ENCODE assay signal across 8 cellular contexts in the genomic region with DNA sequence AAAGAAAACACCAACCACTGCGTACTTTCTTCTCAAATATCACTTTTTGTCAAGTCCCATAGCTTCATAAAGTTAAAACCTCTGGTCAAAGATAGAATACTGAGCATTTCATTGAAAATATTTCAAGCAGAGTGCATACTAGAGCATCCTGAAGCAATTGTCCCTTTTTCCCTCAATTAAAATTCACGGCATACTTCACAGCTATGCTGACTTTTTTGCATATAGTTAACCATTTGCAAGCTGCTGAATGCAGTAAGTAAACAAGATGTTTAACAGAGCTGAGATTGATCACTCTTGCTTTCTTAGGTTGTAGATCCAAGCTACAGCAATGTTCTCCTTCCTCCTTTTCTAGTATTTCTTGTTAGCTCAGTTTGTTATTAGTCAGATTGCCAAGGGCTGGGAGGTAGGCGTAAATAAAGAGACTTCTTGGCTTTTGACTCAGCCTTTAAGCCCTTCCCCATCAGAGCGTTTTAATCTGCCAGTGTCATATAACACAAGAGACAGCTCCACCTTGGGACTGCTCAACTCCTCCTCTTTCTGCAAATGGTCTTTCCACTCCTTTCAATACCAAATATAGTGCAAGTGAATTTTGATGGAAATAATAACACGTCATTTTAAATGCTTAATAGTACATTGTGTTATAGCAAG. TPM values are rescaled to one million over a fixed set of nuclear protein-coding genes. Genes with fewer than 3 reads are reported as not detected.
A peak's percentile ranks its signal among the peaks of the same experiment; 100 is the strongest.
DNase-seq lines count a peak whose midpoint lies in the region; ATAC-seq, FAIRE-seq and TF ChIP-seq lines count a peak whose summit lies in the region.

A gene with protein sequence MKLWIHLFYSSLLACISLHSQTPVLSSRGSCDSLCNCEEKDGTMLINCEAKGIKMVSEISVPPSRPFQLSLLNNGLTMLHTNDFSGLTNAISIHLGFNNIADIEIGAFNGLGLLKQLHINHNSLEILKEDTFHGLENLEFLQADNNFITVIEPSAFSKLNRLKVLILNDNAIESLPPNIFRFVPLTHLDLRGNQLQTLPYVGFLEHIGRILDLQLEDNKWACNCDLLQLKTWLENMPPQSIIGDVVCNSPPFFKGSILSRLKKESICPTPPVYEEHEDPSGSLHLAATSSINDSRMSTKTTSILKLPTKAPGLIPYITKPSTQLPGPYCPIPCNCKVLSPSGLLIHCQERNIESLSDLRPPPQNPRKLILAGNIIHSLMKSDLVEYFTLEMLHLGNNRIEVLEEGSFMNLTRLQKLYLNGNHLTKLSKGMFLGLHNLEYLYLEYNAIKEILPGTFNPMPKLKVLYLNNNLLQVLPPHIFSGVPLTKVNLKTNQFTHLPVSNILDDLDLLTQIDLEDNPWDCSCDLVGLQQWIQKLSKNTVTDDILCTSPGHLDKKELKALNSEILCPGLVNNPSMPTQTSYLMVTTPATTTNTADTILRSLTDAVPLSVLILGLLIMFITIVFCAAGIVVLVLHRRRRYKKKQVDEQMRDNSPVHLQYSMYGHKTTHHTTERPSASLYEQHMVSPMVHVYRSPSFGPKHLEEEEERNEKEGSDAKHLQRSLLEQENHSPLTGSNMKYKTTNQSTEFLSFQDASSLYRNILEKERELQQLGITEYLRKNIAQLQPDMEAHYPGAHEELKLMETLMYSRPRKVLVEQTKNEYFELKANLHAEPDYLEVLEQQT (minus strand): TSS at position 421 of the 648 bp plus-strand sequence. CDS start 2,911 bp downstream, outside the sequence.

- POLR2A ChIA-PET in A549 (lab: Yijun Ruan, JAX) = interaction anchor here (1.3 kb wide), 1 partner anchor 290 kb away, joined by 6 read pairs; no protein-coding TSS in a partner anchor

- H3K27me3 Mint-ChIP-seq in activated naive CD4-positive, alpha-beta T cell treated with anti-CD3 and anti-CD28 coated beads, Interleukin-2, amount 10 ng/mL, durations not matched to agents 7 days and 5 days = no peaks in the 10 kb centered on the region

- H3K4me1 ChIP-seq in A549 (peaks cover 11% of the 10 kb centered on the region; the same call in 1 of the 3 replicates), Karpas-422 (ENCODE audit: low read length) (peaks cover 37% of the 10 kb centered on the region), iPS DF 6.9 (ENCODE audit: control insufficient read depth, insufficient read depth, low read length) (peaks cover 1% of the 10 kb centered on the region; the same call in 1 of the 2 replicates)

- peak; percentile 41 to 60 for TF ChIP-seq RAD21 in A549 (conservative IDR thresholded peaks at IDR 0.05 in 1 of 2, IDR thresholded peaks at IDR 0.05 in 1 of 2)

- 3% methylated on average over 5 of the region's 5 CpGs for WGBS in A549 (ENCODE audit: missing lambda C conversion rate)
- WGBS in iPS DF 6.9 (ENCODE audit: insufficient coverage, insufficient read length) = no CpG with 5 or more reads among the region's 5 CpGs

- peak within 1 kb of the TSS; percentile 43 for H3K4me3 ChIP-seq in A549
- H3K4me3 ChIP-seq in Karpas-422 (ENCODE audit: low read length) = peak within 1 kb of the TSS; percentile 59
- no peak within 1 kb of the TSS for H3K4me3 ChIP-seq in iPS DF 6.9 (ENCODE audit: low read length)

- H3K9me3 Mint-ChIP-seq in activated naive CD4-positive, alpha-beta T cell treated with anti-CD3 and anti-CD28 coated beads, Interleukin-2, amount 10 ng/mL, durations not matched to agents 7 days and 5 days = no peaks in the 10 kb centered on the region

- no peaks in the 10 kb centered on the region; the same call in 1 of the 2 replicates for H3K79me2 ChIP-seq in Karpas-422 (ENCODE audit: low read length)

- peak within 1 kb of the TSS; percentile 73 for H3K4me2 ChIP-seq in A549
- H3K4me2 ChIP-seq in Karpas-422 (ENCODE audit: low read depth, low read length, poor library complexity, severe bottlenecking) = peak within 1 kb of the TSS; percentile 71

- TF ChIP-seq CTCF in A549 (IDR thresholded peaks at IDR 0.05) = peak; percentile 9; the same call in 1 of the 3 replicates

- H3K9me3 ChIP-seq in A549 (no peaks in the 10 kb centered on the region), Karpas-422 (ENCODE audit: low read length) (no peaks in the 10 kb centered on the region), iPS DF 6.9 (ENCODE audit: control insufficient read depth, insufficient read depth, low read length) (no peaks in the 10 kb centered on the region)

- CTCF ChIA-PET in A549 (lab: Yijun Ruan, JAX) = interaction anchor here (0.7 to 1.0 kb wide), 3 partner anchors 9 to 870 kb away, joined by 3 to 4 read pairs (median 3); no protein-coding TSS in a partner anchor
- CTCF ChIA-PET in activated naive CD4-positive, alpha-beta T cell treated with anti-CD3 and anti-CD28 coated beads, Interleukin-2, amount 10 ng/mL, durations not matched to agents 7 days and 5 days (lab: Charles Lee) = no interaction called here

- TF ChIP-seq EP300 in A549 (IDR thresholded peaks at IDR 0.05) = no peak

- H3K27me3 ChIP-seq in Karpas-422 (ENCODE audit: low read length) = no peaks in the 10 kb centered on the region
- no peaks in the 10 kb centered on the region for H3K27me3 ChIP-seq in iPS DF 6.9 (ENCODE audit: control insufficient read depth, insufficient read depth, low read length)

- H3K36me3 ChIP-seq in Karpas-422 (ENCODE audit: insufficient read depth, low read length) (no peaks in the 10 kb centered on the region; the same call in 1 of the 2 replicates), iPS DF 6.9 (ENCODE audit: control insufficient read depth, insufficient read depth, low read length) (no peaks in the 10 kb centered on the region)

- H4K20me1 ChIP-seq in Karpas-422 (ENCODE audit: insufficient read depth, low read depth, low read length) = no peaks in the 10 kb centered on the region

- FAIRE-seq in A549 (lab: Jason Lieb, UNC) = no peak

- no peak within 1 kb of the TSS for H3K4me3 Mint-ChIP-seq in activated naive CD4-positive, alpha-beta T cell treated with anti-CD3 and anti-CD28 coated beads, Interleukin-2, amount 10 ng/mL, durations not matched to agents 7 days and 5 days

- H3K9ac ChIP-seq in Karpas-422 (ENCODE audit: low read length) = peak within 1 kb of the TSS; percentile 50

- no peaks in the 10 kb centered on the region for H3K4me1 Mint-ChIP-seq in activated naive CD4-positive, alpha-beta T cell treated with anti-CD3 and anti-CD28 coated beads, Interleukin-2, amount 10 ng/mL, durations not matched to agents 7 days and 5 days

- peak; percentile 1 to 81 for DNase-seq in A549 (ENCODE audit: low read depth in 1 of 2, low spot score in 1 of 2)
- DNase-seq in Karpas-422 = peak; percentile 78
- peak; percentile 4 for DNase-seq in SW480 (ENCODE audit: low spot score)
- peak; percentile 22 for DNase-seq in iPS DF 6.9 (ENCODE audit: low read depth, low spot score)
- no peak for DNase-seq in activated naive CD4-positive, alpha-beta T cell treated with anti-CD3 and anti-CD28 coated beads, Interleukin-2, amount 10 ng/mL, durations not matched to agents 7 days and 5 days
- DNase-seq in NCI-H2029 (lab: John Stamatoyannopoulos, UW) = no peak
- DNase-seq in NCI-H187 treated with DMSO at 0.1 percent for 48 hours (lab: John Stamatoyannopoulos, UW) = no peak

- H3K27ac ChIP-seq in A549 (peak within 1 kb of the TSS; percentile 48 to 54; a peak in 2 of 6 replicates), Karpas-422 (ENCODE audit: low read length) (0 out of 2 replicates have a peak within 1 kb of the TSS, but pooled peaks have one; percentile 17), iPS DF 6.9 (ENCODE audit: low read length) (no peak within 1 kb of the TSS)

- no peak for TF ChIP-seq POLR2A in A549 (IDR thresholded peaks at IDR 0.05; ENCODE audit: low read length)

- H3K9me2 ChIP-seq in Karpas-422 (replicated peaks; ENCODE audit: insufficient read depth, low read length) = no peaks in the 10 kb centered on the region

- no peaks in the 10 kb centered on the region for H3K36me3 Mint-ChIP-seq in activated naive CD4-positive, alpha-beta T cell treated with anti-CD3 and anti-CD28 coated beads, Interleukin-2, amount 10 ng/mL, durations not matched to agents 7 days and 5 days

- ATAC-seq in A549 (peak; percentile 98 to 99), HG03442 (IDR thresholded peaks at IDR 0.05; ENCODE audit: unreplicated experiment) (no peak)

- H2AFZ ChIP-seq in Karpas-422 (ENCODE audit: low read length) = peak within 1 kb of the TSS; percentile 86

- H3K27ac Mint-ChIP-seq in activated naive CD4-positive, alpha-beta T cell treated with anti-CD3 and anti-CD28 coated beads, Interleukin-2, amount 10 ng/mL, durations not matched to agents 7 days and 5 days = no peak within 1 kb of the TSS

TF ChIP-seq in A549, 52 proteins besides CTCF, POLR2A, EP300 and RAD21:
- TF ChIP-seq HOXB13 (CRISPR knock-in tag; IDR thresholded peaks at IDR 0.05; ENCODE audit: low read depth) (no peak), SMC3 (IDR thresholded peaks at IDR 0.05) (peak; percentile 32; the same call in 2 of the 3 replicates), CHD4 (IDR thresholded peaks at IDR 0.05; ENCODE audit: borderline replicate concordance) (no peak)

RNA-seq across cellular contexts. Expression of the gene that starts here (rescaled TPM):
- polyA plus RNA-seq in A549 (2011; rRNA removed) (18.2 and 21.4 TPM in 2 replicates), A549 (2017; fragmentation: RNase III; extraction: RNeasy Plus Mini Kit Qiagen cat#74134 plus additional on column Dnase treatment) (0.39 to 0.91 TPM (median 0.66 TPM) in 3 replicates)
- polyA plus RNA-seq in A549 (2012; cell fraction: cytosol; rRNA removed) = 0.86 and 0.89 TPM in 2 replicates
- 0.70 and 0.85 TPM in 2 replicates for polyA plus RNA-seq in A549 (2012; cell fraction: nucleus; rRNA removed)
- polyA minus RNA-seq in A549 (2011; rRNA and poly(A)+ RNA removed) = 5.7 and 8.7 TPM in 2 replicates
- total RNA-seq in Karpas-422 (2014; rRNA removed; shearing (Covaris generic); ENCODE audit: low replicate concordance) = 1.9 and 6.4 TPM in 2 replicates

Comparison
In these comparisons a context has a peak if more than half of its experiments do, and no peak if none do; other contexts are left out.
1. DNase-seq: peak in A549 (2 of 2), Karpas-422 (single experiment), SW480 (single experiment) and iPS DF 6.9 (single experiment); none in activated naive CD4-positive, alpha-beta T cell treated with anti-CD3 and anti-CD28 coated beads, Interleukin-2, amount 10 ng/mL, durations not matched to agents 7 days and 5 days (single experiment), NCI-H2029 (single experiment) and NCI-H187 treated with DMSO at 0.1 percent for 48 hours (single experiment).